ENCODE assay signal across 8 cellular contexts in genomic region chr12:55927588-55928502, GRCh38. TPM values are rescaled to one million over a fixed set of nuclear protein-coding genes. Genes with fewer than 3 reads are reported as not detected.
DNase-seq lines count a peak whose midpoint lies in the region; ATAC-seq and TF ChIP-seq lines count a peak whose summit lies in the region.

Gene PYM1 (minus strand): TSS chr12:55927894. CDS start chr12:55927761, 133 bp downstream.

- POLR2A ChIA-PET in PC-3 (lab: Charles Lee; ENCODE audit: unreplicated experiment): no interaction called here

- peak within 1 kb of the TSS; percentile 91 for H3K4me2 ChIP-seq in PC-3 (ENCODE audit: low read length)

- intact Hi-C loops in PC-3 (cut with micrococcal nuclease): no loop called here

- peak; percentile 33 for ATAC-seq in GM19463 (IDR thresholded peaks at IDR 0.05; ENCODE audit: unreplicated experiment)
- peak; percentile 35 for ATAC-seq in PC-3

- H3K9me3 ChIP-seq in PC-3 (ENCODE audit: low read length): no peaks in the 10 kb centered on the region
- H3K9me3 ChIP-seq in mucosa of stomach (ENCODE audit: control insufficient read depth, low read length): no peaks in the 10 kb centered on the region
- no peaks in the 10 kb centered on the region for H3K9me3 ChIP-seq in stomach smooth muscle (ENCODE audit: control insufficient read depth in 2 of 2, low read length in 2 of 2)

- peak within 1 kb of the TSS; percentile 86 for H2AFZ ChIP-seq in PC-3 (ENCODE audit: low read length)

- CTCF ChIA-PET in PC-3 (lab: Charles Lee): no interaction called here

- peaks cover 43% of the 10 kb centered on the region for H3K4me1 ChIP-seq in PC-3 (ENCODE audit: insufficient read depth, low read length)
- H3K4me1 ChIP-seq in mucosa of stomach (ENCODE audit: control insufficient read depth, insufficient read depth, low read length): peaks cover 18% of the 10 kb centered on the region
- peaks cover 41% of the 10 kb centered on the region for H3K4me1 ChIP-seq in stomach smooth muscle (ENCODE audit: control insufficient read depth, insufficient read depth, low read length)

- H4K20me1 ChIP-seq in PC-3 (ENCODE audit: low read length): no peaks in the 10 kb centered on the region

- TF ChIP-seq CTCF in PC-3 (conservative IDR thresholded peaks at IDR 0.05; ENCODE audit: low read depth, low read length): no peak

- in situ Hi-C loops in Caki2 (cut with HindIII; ENCODE audit: low pct_unique_long_range_greater_than_20kb, low sequenced_read_pairs): no loop called here

- H3K4me3 ChIP-seq in PC-3 (ENCODE audit: low read length) (peak within 1 kb of the TSS; percentile 90), mucosa of stomach (ENCODE audit: low read length) (peak within 1 kb of the TSS; percentile 100), stomach smooth muscle (ENCODE audit: low read length in 2 of 2) (peak within 1 kb of the TSS; percentile 97 to 99)

- no TSS peak for BruUV-seq in PC-3 (replicated peaks; lab: Mats Ljungman, UMichigan)

- peaks cover 34% of the 10 kb centered on the region for H3K79me2 ChIP-seq in PC-3 (ENCODE audit: low read length)

- H3K9ac ChIP-seq in PC-3 (ENCODE audit: low read length) (peak within 1 kb of the TSS; percentile 82), mucosa of stomach (ENCODE audit: low read length) (peak within 1 kb of the TSS; percentile 95), stomach smooth muscle (ENCODE audit: low read length in 2 of 2) (peak within 1 kb of the TSS; percentile 98 to 99)

- no peaks in the 10 kb centered on the region for H3K9me2 ChIP-seq in PC-3 (replicated peaks; ENCODE audit: low read length)

- H3F3A ChIP-seq in PC-3 (ENCODE audit: low read length, unreplicated experiment): no peaks in the 10 kb centered on the region

- H3K36me3 ChIP-seq in PC-3 (ENCODE audit: low read depth, low read length): no peaks in the 10 kb centered on the region
- no peaks in the 10 kb centered on the region for H3K36me3 ChIP-seq in mucosa of stomach (ENCODE audit: control insufficient read depth, insufficient read depth, low read length)
- H3K36me3 ChIP-seq in stomach smooth muscle (ENCODE audit: control insufficient read depth in 2 of 2, insufficient read depth in 2 of 2, low read length in 2 of 2): no peaks in the 10 kb centered on the region

- H3K27me3 ChIP-seq in PC-3 (ENCODE audit: low read length): no peaks in the 10 kb centered on the region
- H3K27me3 ChIP-seq in mucosa of stomach (ENCODE audit: control insufficient read depth, insufficient read depth, low read length): no peaks in the 10 kb centered on the region
- H3K27me3 ChIP-seq in stomach smooth muscle (ENCODE audit: control insufficient read depth in 1 of 2, insufficient read depth in 2 of 2, low read length in 2 of 2): no peaks in the 10 kb centered on the region

- DNase-seq in Caki2 (ENCODE audit: low read depth): peak; percentile 83
- DNase-seq in HK-2 (ENCODE audit: unreplicated experiment): peak; percentile 70
- DNase-seq in PC-3: peak; percentile 77
- DNase-seq in activated T-helper 1 cell treated with Interleukin-2 at 50 U/mL for 16 hours (ENCODE audit: low read depth): peak; percentile 55
- peak; percentile 88 for DNase-seq in fibroblast of gingiva (ENCODE audit: low read depth)

- H3K27ac ChIP-seq in PC-3 (ENCODE audit: low read length) (peak within 1 kb of the TSS; percentile 85), stomach smooth muscle (ENCODE audit: low read length) (peak within 1 kb of the TSS; percentile 98)

RNA-seq across cellular contexts. Expression of gene PYM1, which starts in this region (rescaled TPM):
- 36.1 and 62.7 TPM in 2 replicates for total RNA-seq in Caki2 (2014; rRNA removed; shearing (Covaris generic); ENCODE audit: low replicate concordance)
- total RNA-seq in PC-3 (2014; rRNA removed): 39.0 and 42.9 TPM in 2 replicates

Comparison
In these comparisons a context has a peak if more than half of its experiments do, and no peak if none do; other contexts are left out.
1. Peak in every context shown above with its lines: DNase-seq, ATAC-seq, H3K4me3 ChIP-seq and H3K27ac ChIP-seq.